In the genomic region with DNA sequence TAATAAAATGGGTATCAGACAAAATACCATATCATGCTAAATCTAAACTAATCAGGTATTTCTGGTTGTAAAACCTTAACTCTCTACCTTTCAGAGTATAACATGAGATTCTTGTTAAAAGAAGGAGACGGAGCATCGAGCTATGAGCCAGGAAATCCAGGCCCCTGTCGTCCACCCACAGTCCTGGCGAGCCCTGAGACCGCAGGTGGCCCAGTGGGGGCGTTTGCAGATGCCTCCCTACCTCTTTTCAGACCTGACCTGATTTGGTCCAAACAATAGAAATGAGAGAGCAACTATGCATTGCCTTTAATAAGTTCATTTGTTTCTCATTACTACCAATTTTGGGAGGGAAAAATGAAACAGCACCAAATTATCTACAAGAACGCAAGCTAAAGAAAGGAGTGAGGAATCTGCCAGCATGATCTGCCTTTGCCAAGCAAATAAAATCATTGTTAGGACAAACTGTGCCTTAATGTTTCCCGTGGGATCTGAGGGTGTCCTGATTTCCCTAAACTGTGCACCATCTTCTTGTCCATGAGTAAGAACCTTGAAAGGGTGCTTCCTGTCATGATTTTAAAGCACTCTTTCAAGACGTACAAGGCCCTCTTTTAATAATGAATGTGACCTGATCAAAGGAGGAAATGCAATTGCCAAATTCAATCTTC, we compare ENCODE assay signal across 25 cellular contexts.
"Had no signal": no experiment of that assay in that cellular context is flagged by ENCODE, and none has a peak within 500 bp of the region (broad histone marks: within the 10 kb centered on the region; RNA-seq: fewer than 3 reads in every experiment).

No MANE protein-coding gene starts in this region.

- H3K9me3 ChIP-seq: esophagus muscularis mucosa, heart right ventricle, left ventricle myocardium inferior, neutrophil, pancreas, right atrium auricular region, sigmoid colon, stomach, testis, tibial artery had no signal

- H3K27me3 ChIP-seq: neutrophil, pancreas, right atrium auricular region, testis had no signal

- H3K4me3 ChIP-seq: coronary artery, esophagus muscularis mucosa, heart right ventricle, left ventricle myocardium inferior, lung, pancreas, right atrium auricular region, sigmoid colon, stomach, testis, tibial artery had no signal

- H3K4me1 ChIP-seq: esophagus muscularis mucosa, heart right ventricle, left ventricle myocardium inferior, pancreas, right atrium auricular region, sigmoid colon, stomach, tibial artery had no signal

- ATAC-seq: heart right ventricle; left colon; natural killer cell treated with Interleukin-12 subunit alpha and Interleukin-12 subunit beta and Interleukin-15 and Interleukin-18, amount 100 ng/mL, for 72 hours; pancreas; stimulated activated effector memory CD8-positive, alpha-beta T cell treated with anti-CD3 and anti-CD28 coated beads, Interleukin-12 subunit alpha, Interleukin-12 subunit beta, amount 100 ng/mL, for 72 hours had no signal

- DNase-seq: dermis blood vessel endothelial cell; effector memory CD4-positive, alpha-beta T cell; foreskin melanocyte; glutamatergic neuron; heart right ventricle; hippocampal formation; islet precursor cell; kidney glomerular epithelial cell; left colon; left ventricle myocardium inferior; sigmoid colon; stimulated activated CD4-positive, alpha-beta T cell treated with anti-CD3 and anti-CD28 coated beads, Interleukin-2, amount 100 ng/mL, for 24 hours; stimulated activated CD4-positive, alpha-beta T cell treated with anti-CD3 and anti-CD28 coated beads, Interleukin-4, amount 100 ng/mL, for 24 hours; stimulated activated naive CD4-positive, alpha-beta T cell treated with Interleukin-2 at 50 U/mL for 16 hours; stomach; testis; tibial artery had no signal

- H3K36me3 ChIP-seq: esophagus muscularis mucosa, heart right ventricle, left ventricle myocardium inferior, neutrophil, pancreas, right atrium auricular region, sigmoid colon, stomach, tibial artery had no signal

- H3K27ac ChIP-seq: coronary artery, esophagus muscularis mucosa, heart right ventricle, left ventricle myocardium inferior, neutrophil, pancreas, right atrium auricular region, sigmoid colon, stomach, testis, tibial artery had no signal
